In the genomic region with DNA sequence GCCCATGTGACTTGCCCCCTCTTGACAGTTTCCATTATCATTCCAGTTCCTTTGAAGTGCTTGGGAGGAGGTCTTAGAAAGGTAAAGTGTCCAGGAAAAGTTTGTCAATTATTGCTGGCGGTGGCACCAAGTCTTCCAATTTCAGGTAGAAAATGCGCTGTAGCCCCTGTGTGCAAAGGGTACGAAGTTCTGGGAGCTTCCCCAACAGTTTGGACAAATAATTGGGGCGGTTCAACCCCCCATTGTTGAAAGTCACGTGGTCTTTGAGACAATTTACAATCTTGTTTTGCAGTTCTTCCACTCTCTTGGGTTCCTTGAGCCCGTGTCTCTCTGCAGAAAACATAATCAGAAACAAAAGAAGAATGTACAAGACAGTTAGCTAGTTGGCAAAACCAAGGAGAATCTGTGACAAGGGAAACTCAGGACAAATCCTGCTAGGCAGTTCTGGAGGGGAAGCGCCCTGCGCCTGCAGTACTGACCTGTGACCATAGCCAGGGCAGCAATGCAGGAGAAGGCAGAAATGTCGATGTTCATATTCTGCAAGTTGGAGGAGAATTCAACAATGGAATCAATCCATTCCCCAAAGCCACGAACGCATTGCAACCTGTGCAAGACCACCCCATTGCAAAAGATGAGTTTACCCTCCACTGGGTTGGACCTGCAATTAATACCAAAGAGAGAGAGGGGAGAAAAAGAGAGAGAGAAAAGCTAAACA, we compare ENCODE assay signal across 19 cellular contexts. TPM values are rescaled to one million over a fixed set of nuclear protein-coding genes. Genes with fewer than 3 reads are reported as not detected.
A peak's percentile ranks its signal among the peaks of the same experiment; 100 is the strongest.
DNase-seq lines count a peak whose midpoint lies in the region; ATAC-seq and TF ChIP-seq lines count a peak whose summit lies in the region.
"Had no signal": no experiment of that assay in that cellular context is flagged by ENCODE, and none has a peak within 500 bp of the region (broad histone marks: within the 10 kb centered on the region; RNA-seq: fewer than 3 reads in every experiment).

No MANE protein-coding gene starts in this region.

- no peaks in the 10 kb centered on the region for H3K79me2 ChIP-seq in trophoblast cell (ENCODE audit: control insufficient read depth, insufficient read depth, low read length, poor library complexity)

- intact Hi-C loops in heart right ventricle (cut with DNase I), result loop anchor here in 1 of 10 donors (10.0 kb wide), 1 partner anchor 259 kb away; no protein-coding TSS in a partner anchor

- no peak overlapping the region for H3K18ac ChIP-seq in trophoblast cell (ENCODE audit: low read length)

- H3K27ac Mint-ChIP-seq in IgD-negative memory B cell, result peak overlapping the region; percentile 58 to 100 (median 86)

- no peak overlapping the region for H2BK5ac ChIP-seq in trophoblast cell (ENCODE audit: low read depth, low read length, poor library complexity)

- no peak overlapping the region for H4K91ac ChIP-seq in trophoblast cell (ENCODE audit: low read depth, low read length)

- no peak overlapping the region for H3K14ac ChIP-seq in trophoblast cell (ENCODE audit: low read length)

- H3K79me1 ChIP-seq in trophoblast cell (ENCODE audit: low read length), result no peaks in the 10 kb centered on the region

- peaks cover 60% of the 10 kb centered on the region for H3K36me3 Mint-ChIP-seq in activated T-cell treated with anti-CD3 and anti-CD28 coated beads, Interleukin-2, amount 50 U/mL, for 4 hours (ENCODE audit: insufficient read depth)
- peaks cover 11% of the 10 kb centered on the region for H3K36me3 Mint-ChIP-seq in IgD-negative memory B cell

- H3K4ac ChIP-seq in trophoblast cell (ENCODE audit: low read depth, low read length), result no peak overlapping the region

- peaks cover 3 to 16% of the 10 kb centered on the region in 2 experiments for H3K4me1 ChIP-seq in trophoblast cell (ENCODE audit: control insufficient read depth in 1 of 2, insufficient read depth in 2 of 2, low read length in 2 of 2)
- H3K4me1 ChIP-seq in heart right ventricle, result peaks cover 3 to 38% (median 23%) of the 10 kb centered on the region in 9 donors
- H3K4me1 ChIP-seq: SJSA1 had no signal

- no peak overlapping the region for H3K4me2 ChIP-seq in trophoblast cell (ENCODE audit: low read length)
- H3K4me2 ChIP-seq: BLaER1 treated with 17β-estradiol and CSF1 and Interleukin-3, amounts not matched to agents 10 nM and 100 nM had no signal

- H2BK120ac ChIP-seq in trophoblast cell (ENCODE audit: insufficient read depth, low read length, poor library complexity), result no peak overlapping the region

- peaks cover 15% of the 10 kb centered on the region for H3K9me3 ChIP-seq in trophoblast cell (ENCODE audit: insufficient read depth, low read depth, low read length)
- no peaks in the 10 kb centered on the region for H3K9me3 ChIP-seq in heart right ventricle
- H3K9me3 ChIP-seq: SJSA1 had no signal

- H3K4me3 ChIP-seq in fibroblast of pulmonary artery (replicated peaks; ENCODE audit: low read depth, low read length) (no peak overlapping the region), trophoblast cell (ENCODE audit: low read depth, low read length) (no peak overlapping the region), heart right ventricle (no peak overlapping the region)
- H3K4me3 ChIP-seq: BLaER1 treated with 17β-estradiol and CSF1 and Interleukin-3, amounts not matched to agents 10 nM and 100 nM; SJSA1 had no signal

- no peak overlapping the region for H3K27ac ChIP-seq in trophoblast cell (ENCODE audit: low read depth, low read length)
- no peak overlapping the region for H3K27ac ChIP-seq in heart right ventricle
- H3K27ac ChIP-seq: BLaER1 treated with 17β-estradiol and CSF1 and Interleukin-3, amounts not matched to agents 10 nM and 100 nM; SJSA1 had no signal

- peak; percentile 45 for DNase-seq in activated T-cell treated with anti-CD3 and anti-CD28 coated beads, Interleukin-2, amount 50 U/mL, for 1 hour
- no peak for DNase-seq in activated T-cell treated with anti-CD3 and anti-CD28 coated beads, Interleukin-2, amount 50 U/mL, for 4 hours
- DNase-seq in fibroblast of pulmonary artery (ENCODE audit: low read depth) (peak; percentile 24), trophoblast cell (no peak), medulla oblongata (ENCODE audit: extremely low spot score) (no peak), heart right ventricle (no peak), RPMI8226 (no peak)
- DNase-seq: DMS 273 treated with DMSO at 0.1 percent for 48 hours, H9, KBM-7, MV-4-11, NCI-H1417, NCI-H187 treated with DMSO at 0.1 percent for 48 hours, NCI-H446, NCI-H748 treated with DMSO at 0.1 percent for 48 hours, PC-3 had no signal

- H3K27me3 Mint-ChIP-seq in activated T-cell treated with anti-CD3 and anti-CD28 coated beads, Interleukin-2, amount 50 U/mL, for 4 hours (ENCODE audit: low read depth), result peaks cover 51% of the 10 kb centered on the region
- H3K27me3 Mint-ChIP-seq in IgD-negative memory B cell, result peaks cover 79% of the 10 kb centered on the region

- WGBS in trophoblast cell (ENCODE audit: extremely low coverage, insufficient coverage, insufficient read length), result no CpG with 5 or more reads among the region's 11 CpGs
- WGBS in heart right ventricle, 2 donors, result 59 to 83% methylated on average over 11 of the region's 11 CpGs

- no peak overlapping the region for H2AFZ ChIP-seq in trophoblast cell (ENCODE audit: insufficient read depth, low read length, poor library complexity)

- H2BK12ac ChIP-seq in trophoblast cell (ENCODE audit: low read length), result no peak overlapping the region

- H3K36me3 ChIP-seq in trophoblast cell (ENCODE audit: control insufficient read depth in 1 of 2, insufficient read depth in 2 of 2, low read length in 2 of 2) (no peaks in the 10 kb centered on the region), heart right ventricle (peaks cover 0 to 39% (median 5%) of the 10 kb centered on the region in 9 donors)
- H3K36me3 ChIP-seq: SJSA1 had no signal

- no peak overlapping the region for H4K8ac ChIP-seq in trophoblast cell (ENCODE audit: low read depth, low read length)

- H3K27me3 ChIP-seq in trophoblast cell (ENCODE audit: insufficient read depth, low read length) (peaks cover 89% of the 10 kb centered on the region), heart right ventricle (peaks cover 5 to 100% (median 74%) of the 10 kb centered on the region in 7 donors)

- no peak overlapping the region for H3K9ac ChIP-seq in trophoblast cell (ENCODE audit: low read length)
- H3K9ac ChIP-seq: BLaER1 treated with 17β-estradiol and CSF1 and Interleukin-3, amounts not matched to agents 10 nM and 100 nM had no signal

- H3K4me1 Mint-ChIP-seq in activated T-cell treated with anti-CD3 and anti-CD28 coated beads, Interleukin-2, amount 50 U/mL, for 4 hours (ENCODE audit: low read depth), result peaks cover 42% of the 10 kb centered on the region
- peaks cover 22 to 42% (median 28%) of the 10 kb centered on the region in 3 donors for H3K4me1 Mint-ChIP-seq in IgD-negative memory B cell

- ATAC-seq in activated T-cell treated with anti-CD3 and anti-CD28 coated beads, Interleukin-2, amount 50 U/mL, for 4 hours, result no peak
- no peak for ATAC-seq in heart right ventricle
- ATAC-seq: PC-3 had no signal

- H3K4me3 Mint-ChIP-seq in activated T-cell treated with anti-CD3 and anti-CD28 coated beads, Interleukin-2, amount 50 U/mL, for 4 hours, result no peak overlapping the region
- peak overlapping the region in 1 of 4 donors; percentile 79 for H3K4me3 Mint-ChIP-seq in IgD-negative memory B cell

- no peaks in the 10 kb centered on the region for H3K9me3 Mint-ChIP-seq in activated T-cell treated with anti-CD3 and anti-CD28 coated beads, Interleukin-2, amount 50 U/mL, for 4 hours
- peaks cover 0 to 11% (median 0%) of the 10 kb centered on the region in 3 donors for H3K9me3 Mint-ChIP-seq in IgD-negative memory B cell

- H4K12ac ChIP-seq in trophoblast cell (ENCODE audit: low read depth, low read length), result no peak overlapping the region

- TF ChIP-seq CTCF in fibroblast of pulmonary artery (IDR thresholded peaks at IDR 0.05; ENCODE audit: low read length, missing control alignments) (no peak), heart right ventricle (IDR thresholded peaks at IDR 0.05) (no peak)

- no peak overlapping the region for H2AK5ac ChIP-seq in trophoblast cell (ENCODE audit: low read length)

- peak overlapping the region; percentile 27 for H3K23ac ChIP-seq in trophoblast cell (ENCODE audit: low read length)

RNA-seq across cellular contexts. Expression of a gene that starts 6.7 kb away (rescaled TPM):
- 10 to 100 TPM; 27.8 to 29.7 (median 29.6) TPM for total RNA-seq in activated T-cell treated with anti-CD3 and anti-CD28 coated beads, Interleukin-2, amount 50 U/mL, for 4 hours
- polyA plus RNA-seq in IgD-negative memory B cell (22.7 TPM), heart right ventricle (1 to 10 TPM; 1.1 to 6.3 TPM)
- polyA plus RNA-seq in trophoblast cell (2013), result 1.3 and 1.7 TPM in 2 replicates
- total RNA-seq in heart right ventricle, result 10 to 100 TPM in 2 of 10 donors, 1 to 10 TPM in 8; 1.2 to 31.2 (median 5.3) TPM

Comparison
In these comparisons a context has a peak if more than half of its experiments do, and no peak if none do; other contexts are left out.
1. DNase-seq: peak in activated T-cell treated with anti-CD3 and anti-CD28 coated beads, Interleukin-2, amount 50 U/mL, for 1 hour (single experiment) and fibroblast of pulmonary artery (single experiment); none in activated T-cell treated with anti-CD3 and anti-CD28 coated beads, Interleukin-2, amount 50 U/mL, for 4 hours (single experiment), trophoblast cell (0 of 2), medulla oblongata (single experiment), heart right ventricle (0 of 2) and RPMI8226 (single experiment).